ENCODE assay signal across 8 cellular contexts in the genomic region with DNA sequence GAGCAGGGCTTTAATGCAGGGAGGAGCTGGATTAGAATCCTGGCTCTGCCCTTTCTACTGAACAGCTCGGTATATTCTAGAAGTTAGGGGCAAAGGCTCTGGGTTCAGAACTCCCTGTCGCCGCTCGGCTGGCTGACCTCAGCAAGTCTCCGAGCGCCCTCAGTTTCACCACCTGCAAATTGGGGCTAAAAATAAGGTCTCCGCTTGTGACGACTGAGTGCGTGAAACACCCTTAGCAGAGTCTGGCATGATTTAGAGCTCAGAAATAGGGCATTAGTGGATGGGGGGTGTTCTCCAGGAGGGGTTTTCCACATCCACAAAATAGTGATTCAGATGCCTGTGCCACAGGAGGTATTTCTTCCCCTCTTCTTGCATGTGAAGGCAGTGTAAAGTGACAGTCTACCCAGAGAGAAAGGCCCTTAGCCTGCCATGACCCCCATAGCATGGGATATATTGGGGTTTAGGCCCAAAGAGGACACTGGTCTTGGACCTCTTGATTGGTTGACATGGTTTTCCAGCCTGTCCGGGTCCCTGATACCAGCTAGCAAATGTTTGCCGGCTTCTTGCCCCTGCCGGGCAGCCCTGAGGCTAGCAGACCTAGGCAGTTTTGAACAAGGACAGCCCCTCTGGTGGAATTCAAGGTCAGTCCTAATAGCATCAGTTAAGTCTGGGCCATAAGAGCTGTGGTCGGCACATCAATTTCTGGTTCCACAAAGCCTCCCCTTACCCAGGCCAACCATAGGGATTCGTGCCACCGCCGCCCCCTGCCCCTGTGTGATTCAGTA. TPM values are rescaled to one million over a fixed set of nuclear protein-coding genes. Genes with fewer than 3 reads are reported as not detected.
DNase-seq lines count a peak whose midpoint lies in the region; ATAC-seq and TF ChIP-seq lines count a peak whose summit lies in the region.

No MANE protein-coding gene starts in this region.

- H3K27ac ChIP-seq in SJCRH30, result peak overlapping the region; percentile 54

- no peak for TF ChIP-seq CTCF in GM12875 (IDR thresholded peaks at IDR 0.05; ENCODE audit: borderline replicate concordance, insufficient read depth, low read depth, low read length)
- no peak for TF ChIP-seq CTCF in fibroblast of the aortic adventitia (IDR thresholded peaks at IDR 0.05; ENCODE audit: insufficient read depth, low read length)
- TF ChIP-seq CTCF in retinal pigment epithelial cell (conservative IDR thresholded peaks at IDR 0.05; ENCODE audit: low read depth, low read length), result no peak

- DNase-seq in SJCRH30, result no peak
- no peak for DNase-seq in fibroblast of the aortic adventitia (ENCODE audit: low read depth)
- no peak for DNase-seq in retinal pigment epithelial cell (ENCODE audit: low read depth)
- DNase-seq in NCI-H2196 treated with DMSO at 0.1 percent for 48 hours (lab: John Stamatoyannopoulos, UW; ENCODE audit: unreplicated experiment), result no peak

- H3K27me3 ChIP-seq in SJCRH30, result no peaks in the 10 kb centered on the region

- no peaks in the 10 kb centered on the region for H3K9me3 ChIP-seq in SJCRH30 (replicated peaks)

- ATAC-seq in GM21423 (IDR thresholded peaks at IDR 0.05; ENCODE audit: unreplicated experiment) (no peak), GM19023 (IDR thresholded peaks at IDR 0.05; ENCODE audit: unreplicated experiment) (no peak), GM19324 (IDR thresholded peaks at IDR 0.05; ENCODE audit: low FRiP score, unreplicated experiment) (no peak)

- no peaks in the 10 kb centered on the region for H3K36me3 ChIP-seq in SJCRH30

- H3K4me1 ChIP-seq in SJCRH30, result peaks cover 15% of the 10 kb centered on the region

- H3K4me3 ChIP-seq in GM12875 (ENCODE audit: low read depth, low read length) (peak overlapping the region; percentile 76), SJCRH30 (peak overlapping the region; percentile 75), fibroblast of the aortic adventitia (ENCODE audit: low read depth, low read length) (peak overlapping the region; percentile 91), retinal pigment epithelial cell (ENCODE audit: low read length) (peak overlapping the region; percentile 89)

RNA-seq across cellular contexts. Expression of gene ERGIC1, which starts 1.4 kb away (rescaled TPM):
- 77.4 and 83.4 TPM in 2 replicates for total RNA-seq in SJCRH30 (2014; rRNA removed; shearing (Covaris generic))
- 21.7 and 193 TPM in 2 replicates for total RNA-seq in fibroblast of the aortic adventitia (ENCODE audit: low replicate concordance)
